Comparison of ENCODE assay signal across 13 cellular contexts in genomic region chr1:44484155-44484688, GRCh38.
A peak's percentile ranks its signal among the peaks of the same experiment; 100 is the strongest.
DNase-seq lines count a peak whose midpoint lies in the region; ATAC-seq and TF ChIP-seq lines count a peak whose summit lies in the region.
"Had no signal": no experiment of that assay in that cellular context is flagged by ENCODE, and none has a peak within 500 bp of the region (broad histone marks: within the 10 kb centered on the region; RNA-seq: fewer than 3 reads in every experiment).

No MANE protein-coding gene starts in this region.

- no peaks in the 10 kb centered on the region for H3K36me3 ChIP-seq in iPS-20b (ENCODE audit: insufficient read depth, low read depth, low read length)
- H3K36me3 ChIP-seq: prostate gland, vagina had no signal

- intact Hi-C loops in activated CD8-positive, alpha-beta T cell treated with anti-CD3 and anti-CD28 coated beads for 36 hours (cut with micrococcal nuclease): no loop called here
- intact Hi-C loops in posterior vena cava (cut with DNase I): no loop called here
- intact Hi-C loops in left colon (cut with DNase I, micrococcal nuclease): no loop called here

- CTCF ChIA-PET in activated CD8-positive, alpha-beta T cell treated with anti-CD3 and anti-CD28 coated beads for 36 hours (lab: Charles Lee): interaction anchor here (1.2 to 1.4 kb wide), 2 partner anchors 11 to 168 kb away, joined by 3 read pairs; no protein-coding TSS in a partner anchor
- CTCF ChIA-PET in activated CD8-positive, alpha-beta T cell treated with anti-CD3 and anti-CD28 coated beads, Interleukin-2, amount 10 ng/mL, durations not matched to agents 7 days and 5 days (lab: Charles Lee): no interaction called here

- peak overlapping the region; percentile 5; the same call in 1 of the 2 replicates for H3K9ac ChIP-seq in iPS-20b (ENCODE audit: low read depth, low read length)

- H3K36me3 Mint-ChIP-seq in activated CD8-positive, alpha-beta T cell treated with anti-CD3 and anti-CD28 coated beads for 36 hours (ENCODE audit: low read depth): no peaks in the 10 kb centered on the region
- no peaks in the 10 kb centered on the region for H3K36me3 Mint-ChIP-seq in activated CD8-positive, alpha-beta T cell treated with anti-CD3 and anti-CD28 coated beads, Interleukin-2, amount 10 ng/mL, durations not matched to agents 7 days and 5 days (ENCODE audit: low read depth)
- H3K36me3 Mint-ChIP-seq: activated naive CD8-positive, alpha-beta T cell had no signal

- H3K4me3 ChIP-seq in astrocyte of the spinal cord (ENCODE audit: low read depth, low read length) (no peak overlapping the region), iPS-20b (ENCODE audit: low read length) (no peak overlapping the region)
- H3K4me3 ChIP-seq: prostate gland, vagina had no signal

- POLR2A ChIA-PET in activated CD8-positive, alpha-beta T cell treated with anti-CD3 and anti-CD28 coated beads for 36 hours (lab: Charles Lee): no interaction called here
- POLR2A ChIA-PET in activated CD8-positive, alpha-beta T cell treated with anti-CD3 and anti-CD28 coated beads, Interleukin-2, amount 10 ng/mL, durations not matched to agents 7 days and 5 days (lab: Charles Lee): no interaction called here

- H3K4me3 Mint-ChIP-seq in activated CD8-positive, alpha-beta T cell treated with anti-CD3 and anti-CD28 coated beads for 36 hours: no peak overlapping the region
- H3K4me3 Mint-ChIP-seq in activated CD8-positive, alpha-beta T cell treated with anti-CD3 and anti-CD28 coated beads, Interleukin-2, amount 10 ng/mL, durations not matched to agents 7 days and 5 days: no peak overlapping the region
- H3K4me3 Mint-ChIP-seq: activated naive CD8-positive, alpha-beta T cell had no signal

- no peaks in the 10 kb centered on the region for H3K9me3 Mint-ChIP-seq in activated CD8-positive, alpha-beta T cell treated with anti-CD3 and anti-CD28 coated beads for 36 hours
- no peaks in the 10 kb centered on the region for H3K9me3 Mint-ChIP-seq in activated CD8-positive, alpha-beta T cell treated with anti-CD3 and anti-CD28 coated beads, Interleukin-2, amount 10 ng/mL, durations not matched to agents 7 days and 5 days (ENCODE audit: insufficient read depth)

- no peak overlapping the region for H3K27ac Mint-ChIP-seq in activated CD8-positive, alpha-beta T cell treated with anti-CD3 and anti-CD28 coated beads for 36 hours
- no peak overlapping the region for H3K27ac Mint-ChIP-seq in activated CD8-positive, alpha-beta T cell treated with anti-CD3 and anti-CD28 coated beads, Interleukin-2, amount 10 ng/mL, durations not matched to agents 7 days and 5 days
- H3K27ac Mint-ChIP-seq: activated naive CD8-positive, alpha-beta T cell had no signal

- in situ Hi-C loops in astrocyte of the spinal cord (cut with HindIII; ENCODE audit: low sequenced_read_pairs): no loop called here

- no peak for ATAC-seq in activated CD8-positive, alpha-beta T cell treated with anti-CD3 and anti-CD28 coated beads for 36 hours
- ATAC-seq in activated CD8-positive, alpha-beta T cell treated with anti-CD3 and anti-CD28 coated beads, Interleukin-2, amount 10 ng/mL, durations not matched to agents 7 days and 5 days: no peak
- no peak for ATAC-seq in left colon
- ATAC-seq: activated CD4-positive, CD25-positive, alpha-beta regulatory T cell treated with anti-CD3 and anti-CD28 coated beads, Interleukin-2, amount 50 U/mL, for 24 hours had no signal

- H3K27ac ChIP-seq in iPS-20b (ENCODE audit: low read length) (no peak overlapping the region), substantia nigra (ENCODE audit: low read depth, low read length, poor library complexity, severe bottlenecking) (peak overlapping the region; percentile 74)
- H3K27ac ChIP-seq: prostate gland had no signal

- DNase-seq in activated CD8-positive, alpha-beta T cell treated with anti-CD3 and anti-CD28 coated beads for 36 hours: peak; percentile 7
- no peak for DNase-seq in activated CD8-positive, alpha-beta T cell treated with anti-CD3 and anti-CD28 coated beads, Interleukin-2, amount 10 ng/mL, durations not matched to agents 7 days and 5 days
- DNase-seq in astrocyte of the spinal cord (ENCODE audit: low read depth, low spot score): peak; percentile 18
- no peak for DNase-seq in substantia nigra (lab: John Stamatoyannopoulos, UW)
- no peak for DNase-seq in posterior vena cava (ENCODE audit: low spot score)
- DNase-seq in left colon: no peak
- DNase-seq in retina: no peak
- DNase-seq: NCI-H446 had no signal

- H3K4me1 ChIP-seq in iPS-20b (ENCODE audit: insufficient read depth, low read length): peaks cover 23% of the 10 kb centered on the region
- H3K4me1 ChIP-seq: prostate gland had no signal

- H3K4me1 Mint-ChIP-seq in activated CD8-positive, alpha-beta T cell treated with anti-CD3 and anti-CD28 coated beads for 36 hours (ENCODE audit: low read depth): no peaks in the 10 kb centered on the region
- no peaks in the 10 kb centered on the region for H3K4me1 Mint-ChIP-seq in activated CD8-positive, alpha-beta T cell treated with anti-CD3 and anti-CD28 coated beads, Interleukin-2, amount 10 ng/mL, durations not matched to agents 7 days and 5 days (ENCODE audit: low read depth)

- TF ChIP-seq CTCF in activated CD8-positive, alpha-beta T cell treated with anti-CD3 and anti-CD28 coated beads for 36 hours (IDR thresholded peaks at IDR 0.05): no peak
- no peak for TF ChIP-seq CTCF in astrocyte of the spinal cord (IDR thresholded peaks at IDR 0.05; ENCODE audit: low read depth, low read length)

- no peaks in the 10 kb centered on the region for H3K9me3 ChIP-seq in iPS-20b (ENCODE audit: insufficient read depth, low read depth, low read length)
- H3K9me3 ChIP-seq: prostate gland, vagina had no signal

- peaks cover 5% of the 10 kb centered on the region for H3K27me3 Mint-ChIP-seq in activated CD8-positive, alpha-beta T cell treated with anti-CD3 and anti-CD28 coated beads for 36 hours
- H3K27me3 Mint-ChIP-seq in activated CD8-positive, alpha-beta T cell treated with anti-CD3 and anti-CD28 coated beads, Interleukin-2, amount 10 ng/mL, durations not matched to agents 7 days and 5 days (ENCODE audit: low read depth): peaks cover 30% of the 10 kb centered on the region

- H3K27me3 ChIP-seq in iPS-20b (ENCODE audit: insufficient read depth, low read length): peaks cover 6% of the 10 kb centered on the region; the same call in 1 of the 2 replicates
- H3K27me3 ChIP-seq: vagina had no signal

Comparison
In these comparisons a context has a peak if more than half of its experiments do, and no peak if none do; other contexts are left out.
1. DNase-seq: peak in activated CD8-positive, alpha-beta T cell treated with anti-CD3 and anti-CD28 coated beads for 36 hours (single experiment) and astrocyte of the spinal cord (single experiment); none in activated CD8-positive, alpha-beta T cell treated with anti-CD3 and anti-CD28 coated beads, Interleukin-2, amount 10 ng/mL, durations not matched to agents 7 days and 5 days (single experiment), substantia nigra (0 of 49), posterior vena cava (single experiment), left colon (0 of 2) and retina (single experiment).